Comparison of ENCODE assay signal across 17 cellular contexts in genomic region chr12:2409656-2410265, GRCh38.
"Had no signal": no experiment of that assay in that cellular context is flagged by ENCODE, and none has a peak within 500 bp of the region (broad histone marks: within the 10 kb centered on the region; RNA-seq: fewer than 3 reads in every experiment).

No MANE protein-coding gene starts in this region.

- ATAC-seq: gastroesophageal sphincter; left lobe of liver; natural killer cell; right cardiac atrium; stimulated activated effector memory CD8-positive, alpha-beta T cell treated with anti-CD3 and anti-CD28 coated beads, Interleukin-12 subunit alpha, Interleukin-12 subunit beta, amount 100 ng/mL, for 72 hours; stimulated activated naive CD8-positive, alpha-beta T cell treated with anti-CD3 and anti-CD28 coated beads, Interleukin-15, Interleukin-2, amounts not matched to agents 100 U/mL and 50 U/mL, for 24 hours had no signal

- DNase-seq: cerebellar nuclear complex; colonic mucosa; dermis blood vessel endothelial cell; esophagus squamous epithelium; foreskin fibroblast; glutamatergic neuron; islet precursor cell; natural killer cell; right cardiac atrium; stimulated activated CD4-positive, alpha-beta T cell treated with anti-CD3 and anti-CD28 coated beads, Interleukin-4, amount 100 ng/mL, for 1 hour; stimulated activated CD8-positive, alpha-beta memory T cell treated with anti-CD3 and anti-CD28 coated beads, Interleukin-4, amount 100 ng/mL, for 48 hours; stimulated activated naive CD8-positive, alpha-beta T cell treated with anti-CD3 and anti-CD28 coated beads, Interleukin-15, Interleukin-2, amounts not matched to agents 100 U/mL and 50 U/mL, for 24 hours had no signal

- H3K27me3 ChIP-seq: colonic mucosa, esophagus squamous epithelium, gastroesophageal sphincter, neural progenitor cell, tibial artery had no signal

- H3K9me3 ChIP-seq: colonic mucosa, esophagus squamous epithelium, gastroesophageal sphincter, tibial artery had no signal

- H3K4me1 ChIP-seq: colonic mucosa, esophagus squamous epithelium had no signal

- H3K36me3 ChIP-seq: colonic mucosa, esophagus squamous epithelium, gastroesophageal sphincter, neural progenitor cell, tibial artery had no signal

- H3K27ac ChIP-seq: colonic mucosa, esophagus squamous epithelium, gastroesophageal sphincter, neural progenitor cell, tibial artery had no signal

- H3K4me3 ChIP-seq: colonic mucosa, esophagus squamous epithelium, gastroesophageal sphincter, neural progenitor cell, tibial artery had no signal
